Comparison of ENCODE assay signal across 14 cellular contexts in genomic region chr6:144159727-144160126, GRCh38.
"Had no signal": no experiment of that assay in that cellular context is flagged by ENCODE, and none has a peak within 500 bp of the region (broad histone marks: within the 10 kb centered on the region; RNA-seq: fewer than 3 reads in every experiment).

No MANE protein-coding gene starts in this region.

- H3K27ac Mint-ChIP-seq: activated T-cell treated with anti-CD3 and anti-CD28 coated beads, Interleukin-2, amount 50 U/mL, for 72 hours; stimulated activated naive B cell treated with anti-CD40 and anti-IgM and Interleukin-4, amounts not matched to agents 10 μg/mL and 1 μg/mL and 100 μg/mL, for 72 hours had no signal

- H3K4me3 Mint-ChIP-seq: activated T-cell treated with anti-CD3 and anti-CD28 coated beads, Interleukin-2, amount 50 U/mL, for 72 hours; central memory CD8-positive, alpha-beta T cell; stimulated activated naive B cell treated with anti-CD40 and anti-IgM and Interleukin-4, amounts not matched to agents 10 μg/mL and 1 μg/mL and 100 μg/mL, for 72 hours had no signal

- H3K27me3 ChIP-seq: heart left ventricle, pancreas had no signal

- H3K9me3 ChIP-seq: gastroesophageal sphincter, heart left ventricle, pancreas had no signal

- ATAC-seq: activated T-cell treated with anti-CD3 and anti-CD28 coated beads, Interleukin-2, amount 50 U/mL, for 72 hours; SK-N-SH treated with all-trans-retinoic acid at 6 μM for 48 hours; stimulated activated naive B cell treated with anti-CD40 and anti-IgM and Interleukin-4, amounts not matched to agents 10 μg/mL and 1 μg/mL and 100 μg/mL, for 72 hours had no signal

- H3K27ac ChIP-seq: coronary artery, pancreas, WERI-Rb-1 had no signal

- H3K27me3 Mint-ChIP-seq: central memory CD8-positive, alpha-beta T cell; stimulated activated naive B cell treated with anti-CD40 and anti-IgM and Interleukin-4, amounts not matched to agents 10 μg/mL and 1 μg/mL and 100 μg/mL, for 72 hours had no signal

- DNase-seq: activated CD4-positive, alpha-beta T cell treated with anti-CD3 and anti-CD28 coated beads for 1 hour; activated effector memory CD4-positive, alpha-beta T cell treated with anti-CD3 and anti-CD28 coated beads, Interleukin-2, amount 50 U/mL, for 16 hours; activated naive CD4-positive, alpha-beta T cell treated with anti-CD3 and anti-CD28 coated beads, Interleukin-2, amount 50 U/mL, for 16 hours; activated T-cell treated with anti-CD3 and anti-CD28 coated beads, Interleukin-2, amount 50 U/mL, for 72 hours; aorta; heart left ventricle; pancreas; stimulated activated naive B cell treated with anti-CD40 and anti-IgM and Interleukin-4, amounts not matched to agents 10 μg/mL and 1 μg/mL and 100 μg/mL, for 72 hours; T-helper 1 cell; WERI-Rb-1 had no signal

- H3K36me3 ChIP-seq: gastroesophageal sphincter, pancreas, WERI-Rb-1 had no signal

- H3K9me3 Mint-ChIP-seq: activated T-cell treated with anti-CD3 and anti-CD28 coated beads, Interleukin-2, amount 50 U/mL, for 72 hours; central memory CD8-positive, alpha-beta T cell; stimulated activated naive B cell treated with anti-CD40 and anti-IgM and Interleukin-4, amounts not matched to agents 10 μg/mL and 1 μg/mL and 100 μg/mL, for 72 hours had no signal

- H3K4me3 ChIP-seq: coronary artery, gastroesophageal sphincter, pancreas had no signal

- H3K4me1 ChIP-seq: pancreas had no signal
